In genomic region chr7:100483728-100484635, GRCh38 we compare ENCODE assay signal across 8 cellular contexts. TPM values are rescaled to one million over a fixed set of nuclear protein-coding genes. Genes with fewer than 3 reads are reported as not detected.
DNase-seq lines count a peak whose midpoint lies in the region; ATAC-seq and TF ChIP-seq lines count a peak whose summit lies in the region.

TSS of gene NYAP1 (plus strand) at chr7:100483927. CDS start at chr7:100485312, 1,385 bp downstream.

- H3K9me3 ChIP-seq in OCI-LY3 (ENCODE audit: insufficient read depth, low read length), result no peaks in the 10 kb centered on the region
- H3K9me3 ChIP-seq in ovary, result no peaks in the 10 kb centered on the region

- ATAC-seq in HG02973 (IDR thresholded peaks at IDR 0.05; ENCODE audit: unreplicated experiment) (peak; percentile 7), Right ventricle myocardium superior (ENCODE audit: poor library complexity) (peak; percentile 55), HG02870 (IDR thresholded peaks at IDR 0.05; ENCODE audit: unreplicated experiment) (no peak)
- peak; percentile 4 for ATAC-seq in activated naive CD8-positive, alpha-beta T cell treated with anti-CD3 and anti-CD28 coated beads, Interleukin-2, amount 10 ng/mL, durations not matched to agents 7 days and 5 days (ENCODE audit: low read depth)

- CTCF ChIA-PET in GM10248 (lab: Yijun Ruan, JAX), result interaction anchor here (1.3 to 2.4 kb wide), 4 partner anchors 13 to 105 kb away, joined by 3 to 18 read pairs (median 8); no protein-coding TSS in a partner anchor

- no peak within 1 kb of the TSS for H3K27ac ChIP-seq in OCI-LY3 (ENCODE audit: low read length)
- H3K27ac ChIP-seq in ovary, result peak within 1 kb of the TSS; percentile 55 to 59

- H3K4me1 ChIP-seq in OCI-LY3 (ENCODE audit: low read length), result peaks cover 12% of the 10 kb centered on the region
- peaks cover 6% of the 10 kb centered on the region for H3K4me1 ChIP-seq in ovary (ENCODE audit: insufficient read depth)

- TF ChIP-seq CTCF in GM10248 (IDR thresholded peaks at IDR 0.05; ENCODE audit: control extremely low read depth, extremely low read depth, low read depth, missing control alignments) (no peak), OCI-LY3 (IDR thresholded peaks at IDR 0.05; ENCODE audit: low read depth, low read length) (no peak), ovary (IDR thresholded peaks at IDR 0.05) (no peak)

- peaks cover 5% of the 10 kb centered on the region for H3K27me3 Mint-ChIP-seq in activated naive CD8-positive, alpha-beta T cell treated with anti-CD3 and anti-CD28 coated beads, Interleukin-2, amount 10 ng/mL, durations not matched to agents 7 days and 5 days

- 9 to 16% (median 11%) methylated on average over 28 to 44 of the region's 44 CpGs for WGBS in ovary, 3 donors

- no peak for TF ChIP-seq EP300 in ovary (IDR thresholded peaks at IDR 0.05)

- peak within 1 kb of the TSS; percentile 67 for H3K27ac Mint-ChIP-seq in activated naive CD8-positive, alpha-beta T cell treated with anti-CD3 and anti-CD28 coated beads, Interleukin-2, amount 10 ng/mL, durations not matched to agents 7 days and 5 days

- POLR2A ChIA-PET in GM10248 (lab: Yijun Ruan, JAX), result no interaction called here
- POLR2A ChIA-PET in activated naive CD8-positive, alpha-beta T cell treated with anti-CD3 and anti-CD28 coated beads, Interleukin-2, amount 10 ng/mL, durations not matched to agents 7 days and 5 days (lab: Charles Lee), result interaction anchor here (1.3 kb wide), 2 partner anchors 55 to 102 kb away, joined by 4 read pairs; partner anchors contain the start of genes AGFG2 and FBXO24

- H3K9me3 Mint-ChIP-seq in activated naive CD8-positive, alpha-beta T cell treated with anti-CD3 and anti-CD28 coated beads, Interleukin-2, amount 10 ng/mL, durations not matched to agents 7 days and 5 days, result no peaks in the 10 kb centered on the region

- H3K36me3 ChIP-seq in OCI-LY3 (replicated peaks; ENCODE audit: low read depth, low read length) (no peaks in the 10 kb centered on the region), ovary (no peaks in the 10 kb centered on the region)

- H3K9ac ChIP-seq in OCI-LY3 (ENCODE audit: low read length), result peak within 1 kb of the TSS; percentile 57

- no peaks in the 10 kb centered on the region for H4K20me1 ChIP-seq in OCI-LY3 (ENCODE audit: insufficient read depth, low read length)

- H3K79me2 ChIP-seq in OCI-LY3 (ENCODE audit: low read length), result peaks cover under 1% of the 10 kb centered on the region; the same call in 1 of the 2 replicates

- TF ChIP-seq POLR2A in ovary (IDR thresholded peaks at IDR 0.05), result no peak

- H3K4me2 ChIP-seq in OCI-LY3 (ENCODE audit: low read length), result peak within 1 kb of the TSS; percentile 85

- DNase-seq in GM10248 (ENCODE audit: extremely low spot score) (peak; percentile 58), Right ventricle myocardium superior (peak; percentile 70), ovary (peak; percentile 80 to 85 (median 82)), NAMALWA (ENCODE audit: low spot score) (no peak)
- DNase-seq in activated naive CD8-positive, alpha-beta T cell treated with anti-CD3 and anti-CD28 coated beads, Interleukin-2, amount 10 ng/mL, durations not matched to agents 7 days and 5 days, result no peak

- peak within 1 kb of the TSS; percentile 90 for H3K4me3 ChIP-seq in OCI-LY3 (ENCODE audit: low read length)
- H3K4me3 ChIP-seq in ovary, result peak within 1 kb of the TSS; percentile 46

- peak within 1 kb of the TSS; percentile 42 for H2AFZ ChIP-seq in OCI-LY3 (ENCODE audit: low read depth, low read length)

- no peaks in the 10 kb centered on the region; the same call in 1 of the 2 replicates for H3K27me3 ChIP-seq in OCI-LY3 (ENCODE audit: low read depth, low read length)
- H3K27me3 ChIP-seq in ovary, result no peaks in the 10 kb centered on the region

- peaks cover 9% of the 10 kb centered on the region for H3K4me1 Mint-ChIP-seq in activated naive CD8-positive, alpha-beta T cell treated with anti-CD3 and anti-CD28 coated beads, Interleukin-2, amount 10 ng/mL, durations not matched to agents 7 days and 5 days

- peak within 1 kb of the TSS; percentile 82 for H3K4me3 Mint-ChIP-seq in activated naive CD8-positive, alpha-beta T cell treated with anti-CD3 and anti-CD28 coated beads, Interleukin-2, amount 10 ng/mL, durations not matched to agents 7 days and 5 days

- intact Hi-C loops in Right ventricle myocardium superior (cut with DNase I), result loop anchor here (2.0 kb wide), 1 partner anchor 15 kb away; no protein-coding TSS in a partner anchor
- intact Hi-C loops in ovary (cut with DNase I), result loop anchor here in 2 of 4 donors (5.0 kb wide), 2 partner anchors 63 to 198 kb away; no protein-coding TSS in a partner anchor

- H3K36me3 Mint-ChIP-seq in activated naive CD8-positive, alpha-beta T cell treated with anti-CD3 and anti-CD28 coated beads, Interleukin-2, amount 10 ng/mL, durations not matched to agents 7 days and 5 days, result peaks cover 1% of the 10 kb centered on the region

RNA-seq across cellular contexts. Expression of gene NYAP1, which starts in this region (rescaled TPM):
- under 1 TPM; 0.42 to 0.54 TPM for total RNA-seq in activated naive CD8-positive, alpha-beta T cell treated with anti-CD3 and anti-CD28 coated beads, Interleukin-2, amount 10 ng/mL, durations not matched to agents 7 days and 5 days
- total RNA-seq in Right ventricle myocardium superior (0.16 TPM), ovary (10 to 100 TPM in 1 of 7 donors, 1 to 10 TPM in 6; 3.8 to 10.1 (median 8.5) TPM)
- polyA plus RNA-seq in ovary, result 1 to 10 TPM in 1 of 2 donors, under 1 TPM in 1; 0.28 to 4.8 TPM

Comparison
In these comparisons a context has a peak if more than half of its experiments do, and no peak if none do; other contexts are left out.
1. Peak in ATAC-seq in activated naive CD8-positive, alpha-beta T cell treated with anti-CD3 and anti-CD28 coated beads, Interleukin-2, amount 10 ng/mL, durations not matched to agents 7 days and 5 days; RNA of the gene not detected or under 1 TPM.
2. Peak in DNase-seq and ATAC-seq in Right ventricle myocardium superior; RNA of the gene not detected or under 1 TPM.
3. DNase-seq: peak in GM10248 (single experiment) and ovary (5 of 5); none in activated naive CD8-positive, alpha-beta T cell treated with anti-CD3 and anti-CD28 coated beads, Interleukin-2, amount 10 ng/mL, durations not matched to agents 7 days and 5 days (single experiment) and NAMALWA (single experiment).